ENCODE assay signal across 24 cellular contexts in the genomic region with DNA sequence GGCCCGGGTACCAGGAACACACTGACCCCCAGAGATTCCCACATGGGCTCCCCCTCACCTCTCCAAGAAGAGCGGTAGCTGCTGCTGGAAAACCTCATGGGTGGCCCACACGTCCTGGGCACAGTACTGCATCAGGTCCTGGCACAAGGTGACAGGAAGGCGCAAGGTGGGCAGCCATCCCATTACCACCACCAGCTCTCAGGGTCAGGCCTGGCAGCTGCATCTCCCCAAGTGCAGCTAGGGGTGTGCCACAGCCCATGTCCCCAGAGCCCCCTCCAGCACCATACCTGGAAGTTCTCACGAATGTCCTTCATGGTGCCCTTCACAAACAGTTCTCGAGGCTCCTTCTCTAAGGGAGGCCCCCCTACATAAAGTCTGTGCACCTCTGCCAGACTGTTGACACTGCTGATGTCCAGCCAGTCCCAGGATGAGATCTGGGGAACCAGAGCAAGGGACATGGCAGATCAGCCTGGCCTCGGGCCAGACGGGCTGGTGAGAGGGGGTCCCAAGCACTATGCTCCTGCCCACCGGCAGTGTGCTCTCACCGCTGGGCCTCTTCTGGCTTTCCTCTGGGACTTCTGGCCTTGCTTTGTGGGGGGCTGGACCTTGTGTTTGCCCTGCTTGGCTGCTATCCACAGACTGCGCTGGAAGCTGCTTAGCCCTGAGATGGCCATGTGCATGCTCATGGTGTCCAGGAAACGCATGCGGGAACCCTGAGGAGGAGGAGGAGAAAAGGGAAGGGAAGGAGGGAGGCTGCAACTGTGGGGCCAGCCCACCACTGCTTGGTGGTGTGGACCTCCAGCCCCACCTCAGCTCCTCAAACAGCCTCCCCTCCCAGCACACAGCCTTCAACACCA. TPM values are rescaled to one million over a fixed set of nuclear protein-coding genes. Genes with fewer than 3 reads are reported as not detected.
DNase-seq lines count a peak whose midpoint lies in the region; ATAC-seq, FAIRE-seq and TF ChIP-seq lines count a peak whose summit lies in the region.
"Had no signal": no experiment of that assay in that cellular context is flagged by ENCODE, and none has a peak within 500 bp of the region (broad histone marks: within the 10 kb centered on the region; RNA-seq: fewer than 3 reads in every experiment).

No MANE protein-coding gene starts in this region.

- H3K36me3 ChIP-seq in KOPT-K1 (ENCODE audit: insufficient read depth, low read length) (peaks cover 99% of the 10 kb centered on the region), GM12878 (ENCODE audit: control insufficient read depth in 2 of 2, insufficient read depth in 2 of 2, low read length in 1 of 2) (peaks cover 43 to 64% of the 10 kb centered on the region in 2 experiments), osteoblast (ENCODE audit: insufficient read depth, low read length) (peaks cover 93% of the 10 kb centered on the region), ovary (no peaks in the 10 kb centered on the region)

- no peak for FAIRE-seq in GM12878 (lab: Jason Lieb, UNC)

- H3K9me3 ChIP-seq in KOPT-K1 (ENCODE audit: insufficient read depth, low read length, poor library complexity, severe bottlenecking) (no peaks in the 10 kb centered on the region), GM12878 (replicated peaks; ENCODE audit: control insufficient read depth, insufficient read depth, low read length) (no peaks in the 10 kb centered on the region), osteoblast (ENCODE audit: low read depth, low read length) (no peaks in the 10 kb centered on the region), ovary (no peaks in the 10 kb centered on the region)
- H3K9me3 ChIP-seq: breast epithelium had no signal

- POLR2A ChIA-PET in GM12878 (lab: Charles Lee) = no interaction called here

- H2AFZ ChIP-seq in GM12878 (ENCODE audit: control insufficient read depth, low read depth, low read length) (no peak overlapping the region), osteoblast (ENCODE audit: low read length) (no peak overlapping the region)

- no peaks in the 10 kb centered on the region for H3K27me3 Mint-ChIP-seq in activated naive CD4-positive, alpha-beta T cell treated with anti-CD3 and anti-CD28 coated beads, Interleukin-2, amount 10 ng/mL, durations not matched to agents 7 days and 5 days
- H3K27me3 Mint-ChIP-seq: activated B cell treated with CpG ODN at 0.5 μM for 24 hours had no signal

- H3K9ac ChIP-seq in GM12878 (ENCODE audit: control insufficient read depth, insufficient read depth, low read length) = no peak overlapping the region

- CTCF ChIA-PET in activated naive CD4-positive, alpha-beta T cell treated with anti-CD3 and anti-CD28 coated beads, Interleukin-2, amount 10 ng/mL, durations not matched to agents 7 days and 5 days (lab: Charles Lee) = interaction anchor here (1.0 to 1.8 kb wide), 3 partner anchors 9 to 122 kb away, joined by 3 to 6 read pairs (median 3); no protein-coding TSS in a partner anchor
- CTCF ChIA-PET in GM12878 (lab: Yijun Ruan, JAX) = interaction anchor here (1.6 to 13.0 kb wide), 2 partner anchors 29 to 150 kb away, joined by 4 to 116 read pairs; no protein-coding TSS in a partner anchor

- H4K20me1 ChIP-seq in GM12878 (ENCODE audit: control insufficient read depth, insufficient read depth) = peaks cover 12% of the 10 kb centered on the region
- H4K20me1 ChIP-seq in osteoblast (ENCODE audit: insufficient read depth, low read length) = peaks cover 63% of the 10 kb centered on the region

- H3K9me3 Mint-ChIP-seq in activated naive CD4-positive, alpha-beta T cell treated with anti-CD3 and anti-CD28 coated beads, Interleukin-2, amount 10 ng/mL, durations not matched to agents 7 days and 5 days = no peaks in the 10 kb centered on the region
- H3K9me3 Mint-ChIP-seq: activated B cell treated with CpG ODN at 0.5 μM for 24 hours, neural crest cell had no signal

- TF ChIP-seq CTCF in GM12878 (IDR thresholded peaks at IDR 0.05 in 2 of 3, conservative IDR thresholded peaks at IDR 0.05 in 1 of 3; ENCODE audit: control insufficient read depth in 2 of 3, extremely low read depth in 1 of 3, insufficient read depth in 1 of 3, low read depth in 3 of 3, low read length in 3 of 3) (no peak), osteoblast (IDR thresholded peaks at IDR 0.05; ENCODE audit: extremely low read depth, low read depth, low read length) (no peak), ovary (IDR thresholded peaks at IDR 0.05) (no peak)

- no peak for TF ChIP-seq RAD21 in GM12878 (IDR thresholded peaks at IDR 0.05; ENCODE audit: insufficient read depth, low read depth, low read length)

- SMC1A ChIA-PET in GM12878 (lab: Charles Lee; ENCODE audit: uncharacterized antibody, unreplicated experiment) = interaction anchor here (0.7 to 0.9 kb wide), 2 partner anchors 13 to 95 kb away, joined by 3 read pairs; no protein-coding TSS in a partner anchor

- H3K27me3 ChIP-seq in GM12878 (replicated peaks in 1 of 2; ENCODE audit: control insufficient read depth in 2 of 2, insufficient read depth in 2 of 2, low read length in 1 of 2) = no peaks in the 10 kb centered on the region
- H3K27me3 ChIP-seq in osteoblast (ENCODE audit: insufficient read depth, low read length) = no peaks in the 10 kb centered on the region
- no peaks in the 10 kb centered on the region for H3K27me3 ChIP-seq in ovary
- H3K27me3 ChIP-seq: breast epithelium, dorsolateral prefrontal cortex had no signal

- intact Hi-C loops in GM12878 (cut with micrococcal nuclease; ENCODE audit: unreplicated experiment) (no loop called here), ovary (cut with DNase I) (no loop called here)

- H3K4me3 Mint-ChIP-seq in activated naive CD4-positive, alpha-beta T cell treated with anti-CD3 and anti-CD28 coated beads, Interleukin-2, amount 10 ng/mL, durations not matched to agents 7 days and 5 days = no peak overlapping the region
- H3K4me3 Mint-ChIP-seq: activated B cell treated with CpG ODN at 0.5 μM for 24 hours had no signal

- H3K27ac ChIP-seq in KOPT-K1 (ENCODE audit: low read depth, low read length, poor library complexity, severe bottlenecking) = peak overlapping the region; percentile 47
- H3K27ac ChIP-seq in GM12878 (ENCODE audit: control insufficient read depth, insufficient read depth) = no peak overlapping the region
- no peak overlapping the region for H3K27ac ChIP-seq in osteoblast (ENCODE audit: low read depth, low read length)
- H3K27ac ChIP-seq in ovary = no peak overlapping the region
- H3K27ac ChIP-seq: breast epithelium, epithelial cell of prostate had no signal

- H3K4me1 Mint-ChIP-seq in activated naive CD4-positive, alpha-beta T cell treated with anti-CD3 and anti-CD28 coated beads, Interleukin-2, amount 10 ng/mL, durations not matched to agents 7 days and 5 days = peaks cover 41% of the 10 kb centered on the region

- DNase-seq in activated naive CD4-positive, alpha-beta T cell treated with anti-CD3 and anti-CD28 coated beads, Interleukin-2, amount 10 ng/mL, durations not matched to agents 7 days and 5 days = no peak
- DNase-seq in activated naive CD4-positive, alpha-beta T cell treated with Interleukin-2 at 50 U/mL for 16 hours = no peak
- no peak for DNase-seq in GM12878 (ENCODE audit: low read depth, low spot score)
- DNase-seq in osteoblast (ENCODE audit: insufficient read length, low spot score, missing footprints) = peak; percentile 87
- no peak for DNase-seq in ovary
- no peak for DNase-seq in ACHN
- DNase-seq: activated B cell treated with CpG ODN at 0.5 μM for 24 hours; DMS79; foreskin melanocyte; mesendoderm; MM.1S; NCI-H146; NCI-H774; OCI-M1; SHP77 treated with DMSO at 0.1 percent for 48 hours; stimulated activated CD4-positive, alpha-beta T cell treated with anti-CD3 and anti-CD28 coated beads, Interleukin-4, amount 100 ng/mL, for 1 hour had no signal

- ATAC-seq in GM12878 (no peak), HG03342 (IDR thresholded peaks at IDR 0.05; ENCODE audit: unreplicated experiment) (no peak)
- ATAC-seq: HCT116 had no signal

- in situ Hi-C loops in GM12878 (cut with MboI) = no loop called here
- in situ Hi-C loops in ACHN (cut with HindIII; ENCODE audit: low pct_ligation_motif_present, low pct_unique_long_range_greater_than_20kb, low sequenced_read_pairs) = no loop called here

- peaks cover 72% of the 10 kb centered on the region for H3K36me3 Mint-ChIP-seq in activated naive CD4-positive, alpha-beta T cell treated with anti-CD3 and anti-CD28 coated beads, Interleukin-2, amount 10 ng/mL, durations not matched to agents 7 days and 5 days

- H3K4me2 ChIP-seq in GM12878 (ENCODE audit: control insufficient read depth, insufficient read depth) (peak overlapping the region; percentile 3; the same call in 1 of the 2 replicates), osteoblast (ENCODE audit: insufficient read depth, low read length) (no peak overlapping the region)
- H3K4me2 ChIP-seq: smooth muscle cell had no signal

- no peak overlapping the region for H3K4me3 ChIP-seq in GM12878
- H3K4me3 ChIP-seq in osteoblast (ENCODE audit: insufficient read depth, low read length) = no peak overlapping the region
- H3K4me3 ChIP-seq in ovary = no peak overlapping the region
- H3K4me3 ChIP-seq: breast epithelium, smooth muscle cell had no signal

- RAD21 ChIA-PET in GM12878 (lab: Charles Lee; ENCODE audit: unreplicated experiment) = no interaction called here

- peak; percentile 49; the same call in 1 of the 2 replicates for TF ChIP-seq POLR2A in GM12878 (IDR thresholded peaks at IDR 0.05; ENCODE audit: low read depth, low read length)
- no peak for TF ChIP-seq POLR2A in ovary (IDR thresholded peaks at IDR 0.05)

- BruUV-seq in GM12878 (replicated peaks; lab: Mats Ljungman, UMichigan) = no TSS peak

- H3K79me2 ChIP-seq in GM12878 (ENCODE audit: control insufficient read depth, insufficient read depth, low read length) (peaks cover 40% of the 10 kb centered on the region), osteoblast (ENCODE audit: insufficient read depth, low read length) (peaks cover 78% of the 10 kb centered on the region)

- peaks cover 30% of the 10 kb centered on the region for H3K4me1 ChIP-seq in GM12878 (ENCODE audit: control insufficient read depth, insufficient read depth, low read length)
- H3K4me1 ChIP-seq in osteoblast (ENCODE audit: insufficient read depth, low read length) = peaks cover 23% of the 10 kb centered on the region
- H3K4me1 ChIP-seq in ovary (ENCODE audit: insufficient read depth) = peaks cover 5% of the 10 kb centered on the region

- TF ChIP-seq EP300 in GM12878 (IDR thresholded peaks at IDR 0.05; ENCODE audit: borderline replicate concordance in 1 of 2, control insufficient read depth in 1 of 2, low read depth in 2 of 2, low read length in 2 of 2) = no peak
- no peak for TF ChIP-seq EP300 in ovary (IDR thresholded peaks at IDR 0.05)

- peak overlapping the region; percentile 89 for H3K27ac Mint-ChIP-seq in activated naive CD4-positive, alpha-beta T cell treated with anti-CD3 and anti-CD28 coated beads, Interleukin-2, amount 10 ng/mL, durations not matched to agents 7 days and 5 days
- H3K27ac Mint-ChIP-seq: activated B cell treated with CpG ODN at 0.5 μM for 24 hours had no signal

- 95% methylated on average over 13 of the region's 13 CpGs for WGBS in GM12878 (ENCODE audit: insufficient coverage, insufficient replicate concordance, low lambda C conversion rate, missing lambda C conversion rate)
- 73 to 83% (median 76%) methylated on average over 13 of the region's 13 CpGs for WGBS in ovary, 3 donors

RNA-seq across cellular contexts. Expression of a gene that starts 6.0 kb away (rescaled TPM):
- 122 and 151 TPM in 2 replicates for total RNA-seq in GM12878 (2013; cell fraction: nucleolus; rRNA removed)
- total RNA-seq in GM12878 (2014; rRNA removed) = 50.5 and 54.8 TPM in 2 replicates
- total RNA-seq in GM12878 (2014; rRNA removed; fragmentation: Illumina TruSeq; extraction: Trizol) = 26.3 and 27.3 TPM in 2 replicates
- 66.2 and 71.1 TPM in 2 replicates for total RNA-seq in GM12878 (2021)
- polyA plus RNA-seq in GM12878 (2011; ENCODE audit: low read depth) = 29.0 TPM
- 21.1 and 23.8 TPM in 2 replicates for polyA plus RNA-seq in GM12878 (2011; rRNA removed)
- polyA plus RNA-seq in GM12878 (2011; cell fraction: cytosol; rRNA removed) = 21.0 and 26.9 TPM in 2 replicates
- polyA plus RNA-seq in GM12878 (2011; cell fraction: nucleus; rRNA removed) = 186 and 256 TPM in 2 replicates
- polyA plus RNA-seq in GM12878 (2012) = 36.6 and 46.1 TPM in 2 replicates
- polyA plus RNA-seq in GM12878 (2014; fragmentation: Illumina TruSeq; extraction: Trizol) = 24.7 and 35.7 TPM in 2 replicates
- 10 to 100 TPM; 14.8 to 21.6 TPM for polyA plus RNA-seq in GM12878 (2014; fragmentation: Nextera tagmentation; extraction: Ambion mirVana)
- polyA plus RNA-seq in GM12878 (2014; rRNA removed) = 41.8 and 46.4 TPM in 2 replicates
- 10 to 100 TPM; 30.2 to 40.4 TPM for polyA plus RNA-seq in GM12878 (2016; fragmentation: Nextera tagmentation; extraction: Ambion mirVana)
- polyA minus RNA-seq in GM12878 (2011; rRNA and poly(A)+ RNA removed) = 23.7 and 44.0 TPM in 2 replicates
- 13.7 and 22.3 TPM in 2 replicates for polyA minus RNA-seq in GM12878 (2011; cell fraction: cytosol; rRNA and poly(A)+ RNA removed)
- polyA minus RNA-seq in GM12878 (2011; cell fraction: nucleus; rRNA and poly(A)+ RNA removed) = 59.7 and 112 TPM in 2 replicates
- 50.7 and 61.2 TPM in 2 replicates for total RNA-seq in osteoblast
- 10 to 100 TPM; 33.0 to 52.0 (median 43.0) TPM for total RNA-seq in ovary
- 10 to 100 TPM; 19.8 to 25.0 TPM for polyA plus RNA-seq in ovary
